Comparison of ENCODE assay signal across 11 cellular contexts in the genomic region with DNA sequence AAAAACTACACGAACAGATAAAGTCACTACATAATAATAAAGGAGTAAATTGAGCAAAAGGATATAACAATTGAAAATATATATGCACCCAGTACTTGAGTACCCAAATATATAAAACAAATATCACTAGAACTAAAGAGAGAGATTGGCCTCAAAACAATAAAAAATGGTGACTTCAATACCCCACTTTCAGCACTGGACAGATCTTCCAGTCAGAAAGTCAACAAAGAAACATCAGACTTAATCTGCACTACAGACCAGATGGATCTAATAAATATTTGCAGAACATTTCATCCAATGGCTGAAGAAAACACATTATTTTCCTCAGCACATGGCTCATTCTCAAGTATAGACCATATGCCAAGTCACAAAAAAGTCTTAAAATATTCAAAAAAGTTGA.
"Had no signal": no experiment of that assay in that cellular context is flagged by ENCODE, and none has a peak within 500 bp of the region (broad histone marks: within the 10 kb centered on the region; RNA-seq: fewer than 3 reads in every experiment).

No MANE protein-coding gene starts in this region.

- H3K4me2 ChIP-seq: GM23338 had no signal

- H3K4me3 ChIP-seq: GM23248, GM23338, HAP-1 had no signal

- H3K4me1 ChIP-seq: HAP-1 had no signal

- H3K27ac Mint-ChIP-seq: GM23338, H9, HFFc6 had no signal

- ATAC-seq: GM23338, HCT116 had no signal

- H3K36me3 ChIP-seq: HAP-1 had no signal

- H3K9me3 ChIP-seq: HAP-1 had no signal

- H3K27ac ChIP-seq: GM23248 had no signal

- DNase-seq: GM23248, GOT3, H7, H9, HCEC 1CT, HFFc6 had no signal

- H3K4me3 Mint-ChIP-seq: GM23338, H9, HFFc6 had no signal

- FAIRE-seq: H1, H54 had no signal

- H3K4me1 Mint-ChIP-seq: GM23338, H9 had no signal
